18 cellular contexts compared by ENCODE assay signal in the genomic region with DNA sequence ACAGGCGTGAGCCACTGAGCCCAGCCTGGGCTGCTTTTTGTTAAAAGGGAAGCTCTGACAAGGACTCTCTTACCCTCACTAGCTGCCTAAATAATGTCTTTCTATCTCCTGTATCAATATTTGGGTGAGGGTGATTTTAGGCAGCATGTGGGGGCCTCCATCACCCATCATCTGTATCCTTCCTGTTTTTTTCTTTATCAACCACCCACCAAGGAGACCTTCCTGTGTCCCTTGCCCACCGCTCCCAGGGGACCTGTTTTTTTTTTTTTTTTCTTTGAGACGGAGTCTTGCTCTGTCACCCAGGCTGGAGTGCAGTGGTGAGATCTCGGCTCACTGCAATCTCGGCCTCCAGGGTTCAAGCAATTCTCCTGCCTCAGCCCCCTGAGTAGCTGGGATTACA. TPM values are rescaled to one million over a fixed set of nuclear protein-coding genes. Genes with fewer than 3 reads are reported as not detected.
A peak's percentile ranks its signal among the peaks of the same experiment; 100 is the strongest.
DNase-seq lines count a peak whose midpoint lies in the region; ATAC-seq and TF ChIP-seq lines count a peak whose summit lies in the region.
"Had no signal": no experiment of that assay in that cellular context is flagged by ENCODE, and none has a peak within 500 bp of the region (broad histone marks: within the 10 kb centered on the region; RNA-seq: fewer than 3 reads in every experiment).

No MANE protein-coding gene starts in this region.

- peak overlapping the region; percentile 42 for H3K4me3 ChIP-seq in OCI-LY7 (ENCODE audit: low read depth, low read length, poor library complexity, severe bottlenecking)
- H3K4me3 ChIP-seq: PC-9 had no signal

- H3K27ac Mint-ChIP-seq in activated CD8-positive, alpha-beta T cell treated with anti-CD3 and anti-CD28 coated beads for 36 hours = peak overlapping the region; percentile 42
- H3K27ac Mint-ChIP-seq in activated CD8-positive, alpha-beta T cell treated with anti-CD3 and anti-CD28 coated beads, Interleukin-2, amount 10 ng/mL, durations not matched to agents 7 days and 5 days = no peak overlapping the region
- peak overlapping the region; percentile 59 for H3K27ac Mint-ChIP-seq in activated naive CD8-positive, alpha-beta T cell treated with anti-CD3 and anti-CD28 coated beads, Interleukin-2, amount 50 U/mL, for 24 hours
- H3K27ac Mint-ChIP-seq: CD8-positive, alpha-beta T cell had no signal

- peaks cover 76% of the 10 kb centered on the region for H3K4me1 ChIP-seq in OCI-LY7 (ENCODE audit: insufficient read depth, low read length, poor library complexity, severe bottlenecking)

- no peaks in the 10 kb centered on the region for H3K36me3 ChIP-seq in OCI-LY7 (ENCODE audit: insufficient read depth, low read length)

- peak overlapping the region; percentile 92 for H3K27ac ChIP-seq in OCI-LY7 (ENCODE audit: low read depth, low read length, poor library complexity, severe bottlenecking)
- H3K27ac ChIP-seq: PC-9, RWPE1 had no signal

- H2AFZ ChIP-seq in OCI-LY7 (ENCODE audit: low read length) = peak overlapping the region; percentile 45; the same call in 1 of the 2 replicates
- H2AFZ ChIP-seq: PC-9 had no signal

- BruUV-seq in OCI-LY7 (replicated peaks; lab: Mats Ljungman, UMichigan) = no TSS peak

- TF ChIP-seq CTCF in activated CD8-positive, alpha-beta T cell treated with anti-CD3 and anti-CD28 coated beads for 36 hours (IDR thresholded peaks at IDR 0.05) = no peak
- no peak for TF ChIP-seq CTCF in OCI-LY7 (conservative IDR thresholded peaks at IDR 0.05; ENCODE audit: low read length)
- TF ChIP-seq CTCF in omental fat pad (IDR thresholded peaks at IDR 0.05) = no peak

- no peaks in the 10 kb centered on the region for H3K79me2 ChIP-seq in OCI-LY7 (ENCODE audit: insufficient read depth, low read depth, low read length)

- no peaks in the 10 kb centered on the region for H3K9me2 ChIP-seq in OCI-LY7 (ENCODE audit: insufficient read depth, low read length)

- POLR2A ChIA-PET in activated CD8-positive, alpha-beta T cell treated with anti-CD3 and anti-CD28 coated beads for 36 hours (lab: Charles Lee) = no interaction called here
- POLR2A ChIA-PET in activated CD8-positive, alpha-beta T cell treated with anti-CD3 and anti-CD28 coated beads, Interleukin-2, amount 10 ng/mL, durations not matched to agents 7 days and 5 days (lab: Charles Lee) = no interaction called here
- POLR2A ChIA-PET in OCI-LY7 (lab: Charles Lee) = interaction anchor here (1.4 kb wide), 2 partner anchors 107 to 109 kb away, joined by 6 read pairs; no protein-coding TSS in a partner anchor

- no peaks in the 10 kb centered on the region for H3K36me3 Mint-ChIP-seq in activated CD8-positive, alpha-beta T cell treated with anti-CD3 and anti-CD28 coated beads for 36 hours (ENCODE audit: low read depth)
- H3K36me3 Mint-ChIP-seq in activated CD8-positive, alpha-beta T cell treated with anti-CD3 and anti-CD28 coated beads, Interleukin-2, amount 10 ng/mL, durations not matched to agents 7 days and 5 days (ENCODE audit: low read depth) = no peaks in the 10 kb centered on the region
- no peaks in the 10 kb centered on the region for H3K36me3 Mint-ChIP-seq in activated naive CD8-positive, alpha-beta T cell treated with anti-CD3 and anti-CD28 coated beads, Interleukin-2, amount 50 U/mL, for 24 hours (ENCODE audit: low read depth)
- H3K36me3 Mint-ChIP-seq: CD8-positive, alpha-beta T cell had no signal

- DNase-seq in activated CD8-positive, alpha-beta T cell treated with anti-CD3 and anti-CD28 coated beads for 36 hours = no peak
- no peak for DNase-seq in activated CD8-positive, alpha-beta T cell treated with anti-CD3 and anti-CD28 coated beads, Interleukin-2, amount 10 ng/mL, durations not matched to agents 7 days and 5 days
- DNase-seq in OCI-LY7 (ENCODE audit: low spot score) = peak; percentile 82
- DNase-seq in activated naive CD8-positive, alpha-beta T cell treated with anti-CD3 and anti-CD28 coated beads, Interleukin-2, amount 50 U/mL, for 24 hours = no peak
- DNase-seq in SW480 (ENCODE audit: low spot score) = no peak
- no peak for DNase-seq in omental fat pad (ENCODE audit: low spot score)
- DNase-seq: 8988T; Calu3; CD8-positive, alpha-beta T cell; KBM-7; NCI-H1417 treated with DMSO at 0.1 percent for 48 hours; NCI-H187 treated with DMSO at 0.1 percent for 48 hours; NCI-H226; PC-9 had no signal

- H3K4me3 Mint-ChIP-seq in activated CD8-positive, alpha-beta T cell treated with anti-CD3 and anti-CD28 coated beads for 36 hours = no peak overlapping the region
- no peak overlapping the region for H3K4me3 Mint-ChIP-seq in activated CD8-positive, alpha-beta T cell treated with anti-CD3 and anti-CD28 coated beads, Interleukin-2, amount 10 ng/mL, durations not matched to agents 7 days and 5 days
- H3K4me3 Mint-ChIP-seq in activated naive CD8-positive, alpha-beta T cell treated with anti-CD3 and anti-CD28 coated beads, Interleukin-2, amount 50 U/mL, for 24 hours = no peak overlapping the region
- H3K4me3 Mint-ChIP-seq: CD8-positive, alpha-beta T cell had no signal

- H3K9me3 Mint-ChIP-seq in activated CD8-positive, alpha-beta T cell treated with anti-CD3 and anti-CD28 coated beads for 36 hours = no peaks in the 10 kb centered on the region
- H3K9me3 Mint-ChIP-seq in activated CD8-positive, alpha-beta T cell treated with anti-CD3 and anti-CD28 coated beads, Interleukin-2, amount 10 ng/mL, durations not matched to agents 7 days and 5 days (ENCODE audit: insufficient read depth) = no peaks in the 10 kb centered on the region
- H3K9me3 Mint-ChIP-seq in activated naive CD8-positive, alpha-beta T cell treated with anti-CD3 and anti-CD28 coated beads, Interleukin-2, amount 50 U/mL, for 24 hours = no peaks in the 10 kb centered on the region
- H3K9me3 Mint-ChIP-seq: CD8-positive, alpha-beta T cell had no signal

- H4K20me1 ChIP-seq in OCI-LY7 (ENCODE audit: insufficient read depth, low read length) = no peaks in the 10 kb centered on the region

- H3K4me1 Mint-ChIP-seq in activated CD8-positive, alpha-beta T cell treated with anti-CD3 and anti-CD28 coated beads for 36 hours (ENCODE audit: low read depth) = peaks cover 18% of the 10 kb centered on the region
- H3K4me1 Mint-ChIP-seq in activated CD8-positive, alpha-beta T cell treated with anti-CD3 and anti-CD28 coated beads, Interleukin-2, amount 10 ng/mL, durations not matched to agents 7 days and 5 days (ENCODE audit: low read depth) = peaks cover 5% of the 10 kb centered on the region
- H3K4me1 Mint-ChIP-seq in activated naive CD8-positive, alpha-beta T cell treated with anti-CD3 and anti-CD28 coated beads, Interleukin-2, amount 50 U/mL, for 24 hours = peaks cover 52% of the 10 kb centered on the region

- intact Hi-C loops in activated CD8-positive, alpha-beta T cell treated with anti-CD3 and anti-CD28 coated beads for 36 hours (cut with micrococcal nuclease) = loop anchor here (10.0 kb wide), 1 partner anchor 308 kb away; a partner anchor contains a TSS
- intact Hi-C loops in OCI-LY7 (cut with micrococcal nuclease; ENCODE audit: unreplicated experiment) = no loop called here

- H3K9me3 ChIP-seq in OCI-LY7 (ENCODE audit: low read length) = peaks cover 6% of the 10 kb centered on the region; the same call in 1 of the 2 replicates

- H3K27me3 Mint-ChIP-seq in activated CD8-positive, alpha-beta T cell treated with anti-CD3 and anti-CD28 coated beads for 36 hours = no peaks in the 10 kb centered on the region
- no peaks in the 10 kb centered on the region for H3K27me3 Mint-ChIP-seq in activated CD8-positive, alpha-beta T cell treated with anti-CD3 and anti-CD28 coated beads, Interleukin-2, amount 10 ng/mL, durations not matched to agents 7 days and 5 days (ENCODE audit: low read depth)
- H3K27me3 Mint-ChIP-seq in activated naive CD8-positive, alpha-beta T cell treated with anti-CD3 and anti-CD28 coated beads, Interleukin-2, amount 50 U/mL, for 24 hours = no peaks in the 10 kb centered on the region

- CTCF ChIA-PET in activated CD8-positive, alpha-beta T cell treated with anti-CD3 and anti-CD28 coated beads for 36 hours (lab: Charles Lee) = interaction anchor here (11.0 kb wide), 1 partner anchor 110 kb away, joined by 276 read pairs; a partner anchor contains a TSS
- CTCF ChIA-PET in activated CD8-positive, alpha-beta T cell treated with anti-CD3 and anti-CD28 coated beads, Interleukin-2, amount 10 ng/mL, durations not matched to agents 7 days and 5 days (lab: Charles Lee) = interaction anchor here (1.2 to 7.8 kb wide), 2 partner anchors 9 to 110 kb away, joined by 3 to 249 read pairs; a partner anchor contains a TSS
- CTCF ChIA-PET in OCI-LY7 (lab: Charles Lee; ENCODE audit: unreplicated experiment) = interaction anchor here (0.5 kb wide), 1 partner anchor 112 kb away, joined by 9 read pairs; a partner anchor contains a TSS

- peak overlapping the region; percentile 70 for H3K4me2 ChIP-seq in OCI-LY7 (ENCODE audit: low read length)
- H3K4me2 ChIP-seq: PC-9 had no signal

- ATAC-seq in activated CD8-positive, alpha-beta T cell treated with anti-CD3 and anti-CD28 coated beads for 36 hours = no peak
- ATAC-seq in activated CD8-positive, alpha-beta T cell treated with anti-CD3 and anti-CD28 coated beads, Interleukin-2, amount 10 ng/mL, durations not matched to agents 7 days and 5 days = no peak
- ATAC-seq in activated naive CD8-positive, alpha-beta T cell treated with anti-CD3 and anti-CD28 coated beads, Interleukin-2, amount 50 U/mL, for 24 hours = no peak
- ATAC-seq in HG03442 (IDR thresholded peaks at IDR 0.05; ENCODE audit: unreplicated experiment) = no peak
- no peak for ATAC-seq in HG03378 (IDR thresholded peaks at IDR 0.05; ENCODE audit: unreplicated experiment)
- ATAC-seq in omental fat pad (ENCODE audit: low FRiP score) = no peak
- ATAC-seq: CD8-positive, alpha-beta T cell had no signal

RNA-seq across cellular contexts. Expression of a gene that starts 5.4 kb away (rescaled TPM):
- 100 to 1,000 TPM; 123 to 135 TPM for total RNA-seq in activated CD8-positive, alpha-beta T cell treated with anti-CD3 and anti-CD28 coated beads for 36 hours
- 100 to 1,000 TPM; 133 to 142 TPM for total RNA-seq in activated CD8-positive, alpha-beta T cell treated with anti-CD3 and anti-CD28 coated beads, Interleukin-2, amount 10 ng/mL, durations not matched to agents 7 days and 5 days
- 282 and 301 TPM in 2 replicates for total RNA-seq in OCI-LY7 (2014; rRNA removed; shearing (Covaris generic))
- total RNA-seq in OCI-LY7 (2022) (137 and 141 TPM in 2 replicates), omental fat pad (100 to 1,000 TPM; 194 to 357 (median 322) TPM)

RNA-seq across cellular contexts. Expression of a gene that starts 5.6 kb away (rescaled TPM):
- total RNA-seq in activated CD8-positive, alpha-beta T cell treated with anti-CD3 and anti-CD28 coated beads for 36 hours = under 1 TPM; 0.60 to 0.83 TPM
- not detected for total RNA-seq in activated CD8-positive, alpha-beta T cell treated with anti-CD3 and anti-CD28 coated beads, Interleukin-2, amount 10 ng/mL, durations not matched to agents 7 days and 5 days
- 45.7 and 51.1 TPM in 2 replicates for total RNA-seq in OCI-LY7 (2014; rRNA removed; shearing (Covaris generic))
- total RNA-seq in OCI-LY7 (2022) (22.5 and 27.4 TPM in 2 replicates), omental fat pad (under 1 TPM in 1 of 4 donors, not detected in 3; 0.19 TPM)
- total RNA-seq: Calu3, H4, PC-9 had no signal

RNA-seq across cellular contexts. Expression of a gene that starts 47.9 kb away (rescaled TPM):
- total RNA-seq in activated CD8-positive, alpha-beta T cell treated with anti-CD3 and anti-CD28 coated beads for 36 hours = 10 to 100 TPM; 93.5 to 98.5 TPM
- 100 to 1,000 TPM; 153 to 163 TPM for total RNA-seq in activated CD8-positive, alpha-beta T cell treated with anti-CD3 and anti-CD28 coated beads, Interleukin-2, amount 10 ng/mL, durations not matched to agents 7 days and 5 days
- total RNA-seq in OCI-LY7 (2014; rRNA removed; shearing (Covaris generic)) = 52.3 and 81.4 TPM in 2 replicates
- total RNA-seq in OCI-LY7 (2022) (128 and 130 TPM in 2 replicates), omental fat pad (10 to 100 TPM; 32.9 to 58.1 (median 46.8) TPM)

RNA-seq across cellular contexts. Expression of a gene that starts 59.1 kb away (rescaled TPM):
- 10 to 100 TPM; 52.0 to 59.6 TPM for total RNA-seq in activated CD8-positive, alpha-beta T cell treated with anti-CD3 and anti-CD28 coated beads for 36 hours
- 100 to 1,000 TPM; 110 to 112 TPM for total RNA-seq in activated CD8-positive, alpha-beta T cell treated with anti-CD3 and anti-CD28 coated beads, Interleukin-2, amount 10 ng/mL, durations not matched to agents 7 days and 5 days
- total RNA-seq in OCI-LY7 (2014; rRNA removed; shearing (Covaris generic)) = 62.9 and 76.7 TPM in 2 replicates
- total RNA-seq in OCI-LY7 (2022) = 51.7 and 63.7 TPM in 2 replicates
- 100 to 1,000 TPM in 3 of 4 donors, 10 to 100 TPM in 1; 67.5 to 669 (median 116) TPM for total RNA-seq in omental fat pad

Comparison
In these comparisons a context has a peak if more than half of its experiments do, and no peak if none do; other contexts are left out.
1. RNA of a gene that starts 5.6 kb away (total RNA-seq): 22.5 to 51.1 TPM in OCI-LY7; 0.60 to 0.83 TPM in activated CD8-positive, alpha-beta T cell treated with anti-CD3 and anti-CD28 coated beads for 36 hours, not detected in activated CD8-positive, alpha-beta T cell treated with anti-CD3 and anti-CD28 coated beads, Interleukin-2, amount 10 ng/mL, durations not matched to agents 7 days and 5 days and 0.19 TPM in omental fat pad; every median in the first group is over 10 times any median in the second.